ENCODE assay signal across 13 cellular contexts in the genomic region with DNA sequence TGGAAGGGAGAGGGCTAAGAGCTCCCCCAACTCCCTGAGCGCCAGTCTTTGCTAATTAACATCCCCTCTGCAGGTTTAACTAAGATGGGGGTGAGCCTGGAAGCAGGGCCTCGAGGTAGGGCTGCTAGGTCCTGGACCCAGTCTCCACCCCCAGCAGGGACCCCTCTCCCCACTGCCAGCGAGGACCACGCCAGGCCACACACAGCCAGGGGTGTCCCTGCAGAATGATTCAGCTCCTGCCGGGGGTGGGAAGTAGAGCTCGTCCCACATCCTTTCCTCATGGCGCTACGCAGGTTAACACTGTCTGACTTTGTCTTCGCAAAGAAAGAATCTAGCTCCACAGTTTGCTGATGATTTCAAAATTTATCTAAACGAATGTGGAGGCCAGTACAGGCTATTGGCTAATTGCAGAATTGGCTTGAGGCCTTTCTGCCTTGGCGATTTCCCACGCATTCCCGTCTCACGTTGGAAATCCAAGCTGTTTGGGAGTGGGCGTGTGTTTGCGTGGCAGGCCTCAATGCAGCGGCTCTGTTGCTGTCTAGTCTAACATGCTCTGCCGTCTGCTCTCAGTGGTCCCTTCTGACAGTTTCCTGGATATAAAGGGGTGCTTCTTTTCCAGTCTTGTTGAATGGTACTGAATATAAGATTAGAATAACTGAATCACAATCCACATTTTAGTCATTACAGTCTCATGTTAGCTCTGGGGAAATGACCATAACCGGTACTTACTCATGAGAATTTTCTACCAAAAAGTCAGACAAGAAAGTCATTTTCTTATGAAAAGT.
DNase-seq lines count a peak whose midpoint lies in the region; ATAC-seq lines count a peak whose summit lies in the region.
"Had no signal": no experiment of that assay in that cellular context is flagged by ENCODE, and none has a peak within 500 bp of the region (broad histone marks: within the 10 kb centered on the region; RNA-seq: fewer than 3 reads in every experiment).

No MANE protein-coding gene starts in this region.

- no peaks in the 10 kb centered on the region for H3K27me3 ChIP-seq in right cardiac atrium (ENCODE audit: control insufficient read depth, insufficient read depth)

- H3K27ac ChIP-seq in right cardiac atrium (ENCODE audit: low read length): no peak overlapping the region
- H3K27ac ChIP-seq: WERI-Rb-1 had no signal

- DNase-seq in RPMI7951 (ENCODE audit: low read depth): peak; percentile 4
- DNase-seq in activated naive CD4-positive, alpha-beta T cell treated with anti-CD3 and anti-CD28 coated beads, Interleukin-2, amount 50 U/mL, for 16 hours: peak; percentile 45
- peak in 2 of 3 donors; percentile 54 to 74 for DNase-seq in right cardiac atrium
- peak; percentile 53 for DNase-seq in stimulated activated CD4-positive, alpha-beta T cell treated with anti-CD3 and anti-CD28 coated beads, Interleukin-4, amount 100 ng/mL, for 24 hours
- DNase-seq in NCI-H526 treated with DMSO at 0.1 percent for 48 hours (lab: John Stamatoyannopoulos, UW): no peak
- DNase-seq in nucleus accumbens (lab: John Stamatoyannopoulos, UW): no peak
- DNase-seq: amniotic stem cell, Calu3, NCI-H1105 treated with DMSO at 0.1 percent for 48 hours, NCI-H526, SHP77 treated with DMSO at 0.1 percent for 48 hours, WERI-Rb-1 had no signal

- no peaks in the 10 kb centered on the region for H3K9me3 ChIP-seq in right cardiac atrium (ENCODE audit: control insufficient read depth, low read length)

- no peaks in the 10 kb centered on the region for H3K4me1 ChIP-seq in right cardiac atrium (ENCODE audit: control insufficient read depth, insufficient read depth, low read length)

- ATAC-seq in right cardiac atrium (peak; percentile 40 to 47), HG02759 (IDR thresholded peaks at IDR 0.05; ENCODE audit: unreplicated experiment) (no peak)

- WGBS in right cardiac atrium: 60% methylated on average over 19 of the region's 19 CpGs

- intact Hi-C loops in right cardiac atrium (cut with DNase I): no loop called here

- H3K4me3 ChIP-seq in right cardiac atrium (ENCODE audit: low read length): no peak overlapping the region

Comparison
In these comparisons a context has a peak if more than half of its experiments do, and no peak if none do; other contexts are left out.
1. DNase-seq: peak in RPMI7951 (single experiment), activated naive CD4-positive, alpha-beta T cell treated with anti-CD3 and anti-CD28 coated beads, Interleukin-2, amount 50 U/mL, for 16 hours (single experiment), right cardiac atrium (2 of 3) and stimulated activated CD4-positive, alpha-beta T cell treated with anti-CD3 and anti-CD28 coated beads, Interleukin-4, amount 100 ng/mL, for 24 hours (single experiment); none in NCI-H526 treated with DMSO at 0.1 percent for 48 hours (single experiment) and nucleus accumbens (0 of 56).